15 cellular contexts compared by ENCODE assay signal in genomic region chr16:84918006-84918909, GRCh38.
DNase-seq lines count a peak whose midpoint lies in the region; ATAC-seq, FAIRE-seq and TF ChIP-seq lines count a peak whose summit lies in the region.
"Had no signal": no experiment of that assay in that cellular context is flagged by ENCODE, and none has a peak within 500 bp of the region (broad histone marks: within the 10 kb centered on the region; RNA-seq: fewer than 3 reads in every experiment).

No MANE protein-coding gene starts in this region.

- TF ChIP-seq RAD21 in A549 (conservative IDR thresholded peaks at IDR 0.05 in 1 of 2, IDR thresholded peaks at IDR 0.05 in 1 of 2), result no peak

- intact Hi-C loops in left ventricle myocardium inferior (cut with micrococcal nuclease), result no loop called here
- intact Hi-C loops in sigmoid colon (cut with DNase I), result no loop called here

- no peak for DNase-seq in A549 (ENCODE audit: low read depth in 1 of 2, low spot score in 1 of 2)
- DNase-seq in CD1c-positive myeloid dendritic cell (ENCODE audit: extremely low spot score), result peak; percentile 13
- no peak for DNase-seq in left ventricle myocardium inferior
- DNase-seq in sigmoid colon, result no peak
- DNase-seq in NCI-H1930 (lab: John Stamatoyannopoulos, UW), result no peak
- DNase-seq: CD4-positive, alpha-beta T cell; DMS53; HFFc6; NCI-H2029; NCI-H2171; NCI-H446; NCI-H69; SIG-M5 had no signal

- H3K9me3 ChIP-seq in A549 (no peaks in the 10 kb centered on the region), left ventricle myocardium inferior (replicated peaks) (no peaks in the 10 kb centered on the region), sigmoid colon (no peaks in the 10 kb centered on the region)

- FAIRE-seq in A549 (lab: Jason Lieb, UNC), result no peak

- CTCF ChIA-PET in A549 (lab: Yijun Ruan, JAX), result interaction anchor here (1.1 to 3.4 kb wide), 4 partner anchors 11 to 53 kb away, joined by 3 to 14 read pairs (median 8); no protein-coding TSS in a partner anchor

- H3K4me1 ChIP-seq in A549 (no peaks in the 10 kb centered on the region), left ventricle myocardium inferior (peaks cover 46% of the 10 kb centered on the region), sigmoid colon (peaks cover 2 to 55% (median 31%) of the 10 kb centered on the region in 4 donors)

- H3K4me3 ChIP-seq in A549 (no peak overlapping the region), left ventricle myocardium inferior (no peak overlapping the region), sigmoid colon (no peak overlapping the region)

- POLR2A ChIA-PET in A549 (lab: Yijun Ruan, JAX), result no interaction called here

- no peak for TF ChIP-seq CTCF in A549 (IDR thresholded peaks at IDR 0.05)
- TF ChIP-seq CTCF in left ventricle myocardium inferior (IDR thresholded peaks at IDR 0.05; ENCODE audit: borderline replicate concordance), result no peak
- no peak for TF ChIP-seq CTCF in sigmoid colon (IDR thresholded peaks at IDR 0.05)

- no peak for ATAC-seq in A549
- no peak for ATAC-seq in HG03457 (IDR thresholded peaks at IDR 0.05; ENCODE audit: unreplicated experiment)
- no peak for ATAC-seq in HG02798 (IDR thresholded peaks at IDR 0.05; ENCODE audit: poor library complexity, unreplicated experiment)

- WGBS in A549 (ENCODE audit: missing lambda C conversion rate), result 71% methylated on average over 20 of the region's 20 CpGs
- 86 to 91% methylated on average over 20 of the region's 20 CpGs for WGBS in sigmoid colon, 2 donors

- H3K36me3 ChIP-seq in left ventricle myocardium inferior (no peaks in the 10 kb centered on the region), sigmoid colon (no peaks in the 10 kb centered on the region)

- no peak for TF ChIP-seq EP300 in A549 (IDR thresholded peaks at IDR 0.05)
- TF ChIP-seq EP300 in sigmoid colon (IDR thresholded peaks at IDR 0.05), result no peak

- H3K4me2 ChIP-seq in A549, result no peak overlapping the region

- TF ChIP-seq POLR2A in A549 (IDR thresholded peaks at IDR 0.05; ENCODE audit: low read length) (no peak), sigmoid colon (IDR thresholded peaks at IDR 0.05) (no peak)

- H3K27me3 ChIP-seq in left ventricle myocardium inferior (ENCODE audit: low read depth), result peaks cover 30% of the 10 kb centered on the region
- H3K27me3 ChIP-seq in sigmoid colon, result no peaks in the 10 kb centered on the region

- H3K27ac ChIP-seq in A549 (no peak overlapping the region), left ventricle myocardium inferior (replicated peaks) (peak overlapping the region; percentile 58), sigmoid colon (peak overlapping the region in 3 of 4 donors; percentile 37 to 74 (median 73))

TF ChIP-seq in A549, 52 proteins besides CTCF, POLR2A, EP300 and RAD21:
- TF ChIP-seq ZFP36 (IDR thresholded peaks at IDR 0.05; ENCODE audit: borderline replicate concordance, partially characterized antibody) (peak; percentile 40), CHD2 (IDR thresholded peaks at IDR 0.05; ENCODE audit: low read length, partially characterized antibody) (no peak)
TF ChIP-seq in A549: peak in this region for 1.

Comparison
In these comparisons a context has a peak if more than half of its experiments do, and no peak if none do; other contexts are left out.
1. H3K27ac ChIP-seq: peak in left ventricle myocardium inferior (single experiment) and sigmoid colon (3 of 4); none in A549 (0 of 2).